31 cellular contexts compared by ENCODE assay signal in genomic region chr10:86248062-86248461, GRCh38.
"Had no signal": no experiment of that assay in that cellular context is flagged by ENCODE, and none has a peak within 500 bp of the region (broad histone marks: within the 10 kb centered on the region; RNA-seq: fewer than 3 reads in every experiment).

No MANE protein-coding gene starts in this region.

- H3K4me3 Mint-ChIP-seq: activated CD4-positive, alpha-beta memory T cell treated with anti-CD3 and anti-CD28 coated beads, Interleukin-2, amount 10 ng/mL, durations not matched to agents 7 days and 5 days; activated CD4-positive, alpha-beta T cell treated with anti-CD3 and anti-CD28 coated beads for 36 hours; activated CD4-positive, alpha-beta T cell treated with anti-CD3 and anti-CD28 coated beads, Interleukin-2, amount 10 ng/mL, durations not matched to agents 24 days and 14 days; activated naive CD8-positive, alpha-beta T cell; activated T-cell treated with anti-CD3 and anti-CD28 coated beads, Interleukin-2, amount 50 U/mL, for 24 hours; activated T-cell treated with anti-CD3 and anti-CD28 coated beads, Interleukin-2, amount 50 U/mL, for 72 hours; central memory CD8-positive, alpha-beta T cell had no signal

- H3K27me3 Mint-ChIP-seq: activated CD4-positive, alpha-beta memory T cell treated with anti-CD3 and anti-CD28 coated beads, Interleukin-2, amount 10 ng/mL, durations not matched to agents 7 days and 5 days; activated CD4-positive, alpha-beta T cell treated with anti-CD3 and anti-CD28 coated beads for 36 hours; activated CD4-positive, alpha-beta T cell treated with anti-CD3 and anti-CD28 coated beads, Interleukin-2, amount 10 ng/mL, durations not matched to agents 24 days and 14 days; activated naive CD8-positive, alpha-beta T cell; central memory CD8-positive, alpha-beta T cell had no signal

- H3K36me3 ChIP-seq: brain microvascular endothelial cell, esophagus squamous epithelium, gastroesophageal sphincter had no signal

- H3K4me3 ChIP-seq: esophagus squamous epithelium, gastroesophageal sphincter had no signal

- DNase-seq: activated CD4-positive, alpha-beta memory T cell treated with anti-CD3 and anti-CD28 coated beads, Interleukin-2, amount 10 ng/mL, durations not matched to agents 7 days and 5 days; activated CD4-positive, alpha-beta T cell treated with anti-CD3 and anti-CD28 coated beads for 36 hours; activated CD4-positive, alpha-beta T cell treated with anti-CD3 and anti-CD28 coated beads, Interleukin-2, amount 10 ng/mL, durations not matched to agents 24 days and 14 days; activated CD4-positive, alpha-beta T cell treated with anti-CD3 and anti-CD28 coated beads, Interleukin-2, amount 50 U/mL, for 4 hours; activated CD4-positive, CD25-positive, alpha-beta regulatory T cell; activated CD4-positive, CD25-positive, alpha-beta regulatory T cell treated with anti-CD3 and anti-CD28 coated beads, Interleukin-2, amount 50 U/mL, for 72 hours; activated CD8-positive, alpha-beta memory T cell treated with anti-CD3 and anti-CD28 coated beads, Interleukin-2, amount 50 U/mL, for 48 hours; activated gamma-delta T cell; activated naive CD4-positive, alpha-beta T cell; activated naive CD4-positive, alpha-beta T cell treated with anti-CD3 and anti-CD28 coated beads, Interleukin-2, amount 50 U/mL, for 16 hours; activated T-cell treated with anti-CD3 and anti-CD28 coated beads for 4 hours; activated T-cell treated with anti-CD3 and anti-CD28 coated beads, Interleukin-2, amount 50 U/mL, for 24 hours; activated T-cell treated with anti-CD3 and anti-CD28 coated beads, Interleukin-2, amount 50 U/mL, for 72 hours; amniotic stem cell; anterior cingulate cortex; brain microvascular endothelial cell; cortex of kidney; dermis blood vessel endothelial cell; effector CD8-positive, alpha-beta T cell; esophagus squamous epithelium; foreskin melanocyte; T-helper 2 cell had no signal

- H3K36me3 Mint-ChIP-seq: activated naive CD8-positive, alpha-beta T cell had no signal

- H3K9me3 ChIP-seq: esophagus squamous epithelium, gastroesophageal sphincter had no signal

- H3K4me1 Mint-ChIP-seq: activated CD4-positive, alpha-beta memory T cell treated with anti-CD3 and anti-CD28 coated beads, Interleukin-2, amount 10 ng/mL, durations not matched to agents 7 days and 5 days; activated CD4-positive, alpha-beta T cell treated with anti-CD3 and anti-CD28 coated beads for 36 hours; activated CD4-positive, alpha-beta T cell treated with anti-CD3 and anti-CD28 coated beads, Interleukin-2, amount 10 ng/mL, durations not matched to agents 24 days and 14 days; central memory CD8-positive, alpha-beta T cell had no signal

- FAIRE-seq: astrocyte, bronchial epithelial cell, colon, endometrium, endothelial cell of umbilical vein had no signal

- H3K9me3 Mint-ChIP-seq: activated CD4-positive, alpha-beta memory T cell treated with anti-CD3 and anti-CD28 coated beads, Interleukin-2, amount 10 ng/mL, durations not matched to agents 7 days and 5 days had no signal

- H3K27ac ChIP-seq: brain microvascular endothelial cell, epithelial cell of prostate, esophagus squamous epithelium, gastroesophageal sphincter had no signal

- H3K27me3 ChIP-seq: brain microvascular endothelial cell, esophagus squamous epithelium had no signal

- H3K4me1 ChIP-seq: gastroesophageal sphincter had no signal

- ATAC-seq: activated CD4-positive, alpha-beta T cell treated with anti-CD3 and anti-CD28 coated beads for 36 hours; activated T-cell treated with anti-CD3 and anti-CD28 coated beads, Interleukin-2, amount 50 U/mL, for 72 hours; gastroesophageal sphincter had no signal

- H3K27ac Mint-ChIP-seq: activated CD4-positive, alpha-beta memory T cell treated with anti-CD3 and anti-CD28 coated beads, Interleukin-2, amount 10 ng/mL, durations not matched to agents 7 days and 5 days; activated CD4-positive, alpha-beta T cell treated with anti-CD3 and anti-CD28 coated beads for 36 hours; activated CD4-positive, alpha-beta T cell treated with anti-CD3 and anti-CD28 coated beads, Interleukin-2, amount 10 ng/mL, durations not matched to agents 24 days and 14 days; activated naive CD8-positive, alpha-beta T cell; activated T-cell treated with anti-CD3 and anti-CD28 coated beads, Interleukin-2, amount 50 U/mL, for 24 hours; activated T-cell treated with anti-CD3 and anti-CD28 coated beads, Interleukin-2, amount 50 U/mL, for 72 hours had no signal
